ENCODE assay signal across 31 cellular contexts in the genomic region with DNA sequence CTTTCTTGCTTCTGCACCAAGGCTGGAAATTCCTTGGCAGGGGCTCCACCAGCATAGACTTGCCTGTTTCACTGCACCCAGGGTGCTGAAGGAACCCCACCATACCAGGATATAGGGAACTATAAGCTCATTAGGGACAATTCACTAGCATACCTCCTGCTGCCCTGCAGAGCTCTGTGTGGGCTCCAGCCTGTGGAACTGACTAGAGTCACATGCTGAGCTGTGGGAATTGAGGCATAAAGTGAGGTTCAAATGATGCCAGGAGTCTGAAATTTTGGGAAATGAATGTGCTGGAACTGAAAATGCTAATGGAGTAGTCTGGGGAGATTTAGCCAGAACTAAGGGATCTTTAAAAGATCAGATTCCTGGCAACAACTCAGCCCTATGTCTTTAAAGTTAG. TPM values are rescaled to one million over a fixed set of nuclear protein-coding genes. Genes with fewer than 3 reads are reported as not detected.
DNase-seq lines count a peak whose midpoint lies in the region; ATAC-seq lines count a peak whose summit lies in the region.
"Had no signal": no experiment of that assay in that cellular context is flagged by ENCODE, and none has a peak within 500 bp of the region (broad histone marks: within the 10 kb centered on the region; RNA-seq: fewer than 3 reads in every experiment).

No MANE protein-coding gene starts in this region.

- H3K4me2 ChIP-seq in GM23248 (ENCODE audit: unreplicated experiment): no peak overlapping the region

- ATAC-seq in right cardiac atrium: peak; percentile 60 to 72
- ATAC-seq in HG02852 (IDR thresholded peaks at IDR 0.05; ENCODE audit: unreplicated experiment): no peak
- ATAC-seq in HG02885 (IDR thresholded peaks at IDR 0.05; ENCODE audit: poor library complexity, unreplicated experiment): no peak
- ATAC-seq: effector memory CD8-positive, alpha-beta T cell; lower lobe of right lung had no signal

- H3K9ac ChIP-seq in GM23248 (no peak overlapping the region), subcutaneous abdominal adipose tissue (ENCODE audit: low read length in 5 of 5) (no peak overlapping the region)
- H3K9ac ChIP-seq: BLaER1 treated with 17β-estradiol and CSF1 and Interleukin-3, amounts not matched to agents 10 nM and 100 nM had no signal

- no peak overlapping the region for H2AFZ ChIP-seq in GM23248

- no peaks in the 10 kb centered on the region for H3K79me2 ChIP-seq in GM23248 (ENCODE audit: insufficient read depth)

- in situ Hi-C loops in GM23248 (cut with MboI): no loop called here

- H4K20me1 ChIP-seq in GM23248 (ENCODE audit: insufficient read depth): no peaks in the 10 kb centered on the region
- H4K20me1 ChIP-seq: BLaER1 treated with 17β-estradiol and CSF1 and Interleukin-3, amounts not matched to agents 10 nM and 100 nM had no signal

- no peaks in the 10 kb centered on the region for H3K36me3 ChIP-seq in GM23248 (ENCODE audit: low read depth)
- H3K36me3 ChIP-seq in subcutaneous abdominal adipose tissue (ENCODE audit: control insufficient read depth in 5 of 5, insufficient read depth in 5 of 5, low read length in 5 of 5): no peaks in the 10 kb centered on the region
- H3K36me3 ChIP-seq: BLaER1 treated with 17β-estradiol and CSF1 and Interleukin-3, amounts not matched to agents 10 nM and 100 nM; lower lobe of right lung; MG63; pancreas; Peyer's patch; SJCRH30; uterus had no signal

- H3F3A ChIP-seq in GM23248 (ENCODE audit: insufficient read depth): peaks cover 17% of the 10 kb centered on the region

- peaks cover 27% of the 10 kb centered on the region for H3K4me1 ChIP-seq in GM23248 (ENCODE audit: insufficient read depth)
- peaks cover 2% of the 10 kb centered on the region for H3K4me1 ChIP-seq in right cardiac atrium (ENCODE audit: control insufficient read depth, insufficient read depth, low read length)
- H3K4me1 ChIP-seq in subcutaneous abdominal adipose tissue (ENCODE audit: control insufficient read depth in 5 of 5, insufficient read depth in 5 of 5, low read length in 5 of 5): peaks cover 6 to 34% (median 30%) of the 10 kb centered on the region in 5 donors
- H3K4me1 ChIP-seq: lower lobe of right lung, pancreas had no signal

- intact Hi-C loops in right cardiac atrium (cut with DNase I): no loop called here

- H3K4me3 ChIP-seq in GM23248 (no peak overlapping the region), right cardiac atrium (ENCODE audit: low read length) (no peak overlapping the region), subcutaneous abdominal adipose tissue (ENCODE audit: low read depth in 1 of 5, low read length in 5 of 5) (no peak overlapping the region)
- H3K4me3 ChIP-seq: BLaER1 treated with 17β-estradiol and CSF1 and Interleukin-3, amounts not matched to agents 10 nM and 100 nM; lower lobe of right lung; MG63; pancreas; Peyer's patch; SJCRH30; uterus had no signal

- DNase-seq in GM23248 (peak; percentile 18), astrocyte of the hippocampus (ENCODE audit: low read depth, low spot score) (peak; percentile 45), right cardiac atrium (peak in 2 of 3 donors; percentile 18 to 62), middle frontal gyrus (ENCODE audit: extremely low spot score, low spot score) (no peak)
- DNase-seq: activated CD4-positive, alpha-beta T cell treated with anti-CD3 and anti-CD28 coated beads for 48 hours; activated T-cell treated with anti-CD3 and anti-CD28 coated beads for 4 hours; cortex of kidney; DMS153; effector memory CD8-positive, alpha-beta T cell; head of caudate nucleus; KG1; kidney; lower lobe of right lung; MG63; NCI-H1105 treated with DMSO at 0.1 percent for 48 hours; NCI-H2081; NCI-H226; NCI-H748 treated with DMSO at 0.1 percent for 48 hours; nephron progenitor cell; pancreas; Peyer's patch; SJCRH30; small intestine; stimulated activated naive CD4-positive, alpha-beta T cell treated with Interleukin-2 at 50 U/mL for 16 hours; SW 1271; T-helper 9 cell; uterus had no signal

- H3K27me3 ChIP-seq in GM23248 (replicated peaks; ENCODE audit: insufficient read depth) (no peaks in the 10 kb centered on the region), right cardiac atrium (ENCODE audit: control insufficient read depth, insufficient read depth) (no peaks in the 10 kb centered on the region), subcutaneous abdominal adipose tissue (ENCODE audit: control insufficient read depth in 5 of 5, insufficient read depth in 4 of 5, low read length in 5 of 5) (no peaks in the 10 kb centered on the region)
- H3K27me3 ChIP-seq: BLaER1 treated with 17β-estradiol and CSF1 and Interleukin-3, amounts not matched to agents 10 nM and 100 nM; MG63; pancreas; Peyer's patch; SJCRH30; uterus had no signal

- H3K27ac ChIP-seq in GM23248: no peak overlapping the region
- H3K27ac ChIP-seq in right cardiac atrium (ENCODE audit: low read length): no peak overlapping the region
- H3K27ac ChIP-seq in subcutaneous abdominal adipose tissue (ENCODE audit: low read depth, low read length): peak overlapping the region; percentile 19
- H3K27ac ChIP-seq: BLaER1 treated with 17β-estradiol and CSF1 and Interleukin-3, amounts not matched to agents 10 nM and 100 nM; lower lobe of right lung; pancreas; Peyer's patch; SJCRH30; uterus had no signal

- no peaks in the 10 kb centered on the region for H3K9me2 ChIP-seq in GM23248 (ENCODE audit: insufficient read depth)

- H3K9me3 ChIP-seq in GM23248 (ENCODE audit: low read depth) (no peaks in the 10 kb centered on the region), right cardiac atrium (ENCODE audit: control insufficient read depth, low read length) (no peaks in the 10 kb centered on the region), subcutaneous abdominal adipose tissue (ENCODE audit: control insufficient read depth in 5 of 5, low read length in 5 of 5) (no peaks in the 10 kb centered on the region)
- H3K9me3 ChIP-seq: BLaER1 treated with 17β-estradiol and CSF1 and Interleukin-3, amounts not matched to agents 10 nM and 100 nM; lower lobe of right lung; MG63; pancreas; Peyer's patch; SJCRH30; uterus had no signal

RNA-seq across cellular contexts. Expression of gene EMP1, which starts 7.3 kb away (rescaled TPM):
- 631 and 744 TPM in 2 replicates for total RNA-seq in GM23248 (2014; rRNA removed; shearing (Covaris generic))
- polyA plus RNA-seq in GM23248 (2016; fragmentation: Nextera tagmentation; extraction: Ambion mirVana): 496 and 518 TPM in 2 replicates
- total RNA-seq in right cardiac atrium: 100 to 1,000 TPM; 134 to 401 (median 261) TPM
- polyA plus RNA-seq in right cardiac atrium: 33.8 TPM

Comparison
In these comparisons a context has a peak if more than half of its experiments do, and no peak if none do; other contexts are left out.
1. ATAC-seq: peak in right cardiac atrium (2 of 2); none in HG02852 (single experiment) and HG02885 (single experiment).